In genomic region chr10:504806-505205, GRCh38 we compare ENCODE assay signal across 19 cellular contexts.
"Had no signal": no experiment of that assay in that cellular context is flagged by ENCODE, and none has a peak within 500 bp of the region (broad histone marks: within the 10 kb centered on the region; RNA-seq: fewer than 3 reads in every experiment).

No MANE protein-coding gene starts in this region.

- H3K27me3 ChIP-seq: dorsolateral prefrontal cortex, testis, tibial artery, upper lobe of left lung, vagina had no signal

- H3K36me3 ChIP-seq: upper lobe of left lung, vagina had no signal

- H3K27ac Mint-ChIP-seq: memory B cell; natural killer cell treated with Interleukin-12 subunit alpha and Interleukin-12 subunit beta and Interleukin-15 and Interleukin-18, amount 100 ng/mL, for 72 hours; stimulated activated effector memory CD8-positive, alpha-beta T cell treated with anti-CD3 and anti-CD28 coated beads, Interleukin-12 subunit alpha, Interleukin-12 subunit beta, amount 100 ng/mL, for 72 hours had no signal

- H3K36me3 Mint-ChIP-seq: memory B cell; naive B cell; natural killer cell treated with Interleukin-12 subunit alpha and Interleukin-12 subunit beta and Interleukin-15 and Interleukin-18, amount 100 ng/mL, for 72 hours; stimulated activated effector memory CD8-positive, alpha-beta T cell treated with anti-CD3 and anti-CD28 coated beads, Interleukin-12 subunit alpha, Interleukin-12 subunit beta, amount 100 ng/mL, for 72 hours had no signal

- DNase-seq: effector CD4-positive, alpha-beta T cell; naive B cell; nucleus accumbens; retina; small intestine; stimulated activated CD4-positive, alpha-beta T cell treated with anti-CD3 and anti-CD28 coated beads, Interleukin-12 subunit alpha, Interleukin-12 subunit beta, amount 100 ng/mL, for 4 hours; stimulated activated CD4-positive, alpha-beta T cell treated with anti-CD3 and anti-CD28 coated beads, Interleukin-2, amount 100 ng/mL, for 24 hours; stimulated activated CD4-positive, alpha-beta T cell treated with anti-CD3 and anti-CD28 coated beads, Interleukin-4, amount 100 ng/mL, for 24 hours; stimulated activated naive CD4-positive, alpha-beta T cell treated with Interleukin-2 at 50 U/mL for 16 hours; testis; upper lobe of left lung had no signal

- H3K9me3 Mint-ChIP-seq: memory B cell; natural killer cell treated with Interleukin-12 subunit alpha and Interleukin-12 subunit beta and Interleukin-15 and Interleukin-18, amount 100 ng/mL, for 72 hours; stimulated activated effector memory CD8-positive, alpha-beta T cell treated with anti-CD3 and anti-CD28 coated beads, Interleukin-12 subunit alpha, Interleukin-12 subunit beta, amount 100 ng/mL, for 72 hours had no signal

- H3K4me3 Mint-ChIP-seq: memory B cell; naive B cell; natural killer cell treated with Interleukin-12 subunit alpha and Interleukin-12 subunit beta and Interleukin-15 and Interleukin-18, amount 100 ng/mL, for 72 hours; stimulated activated effector memory CD8-positive, alpha-beta T cell treated with anti-CD3 and anti-CD28 coated beads, Interleukin-12 subunit alpha, Interleukin-12 subunit beta, amount 100 ng/mL, for 72 hours had no signal

- H3K9me3 ChIP-seq: mucosa of descending colon, testis, tibial artery, upper lobe of left lung, vagina had no signal

- H3K27ac ChIP-seq: dorsolateral prefrontal cortex, testis, tibial artery, upper lobe of left lung, vagina had no signal

- H3K4me3 ChIP-seq: dorsolateral prefrontal cortex, lung, mucosa of descending colon, testis, tibial artery, upper lobe of left lung, vagina had no signal

- ATAC-seq: mucosa of descending colon; natural killer cell treated with Interleukin-12 subunit alpha and Interleukin-12 subunit beta and Interleukin-15 and Interleukin-18, amount 100 ng/mL, for 72 hours; stimulated activated effector memory CD8-positive, alpha-beta T cell treated with anti-CD3 and anti-CD28 coated beads, Interleukin-12 subunit alpha, Interleukin-12 subunit beta, amount 100 ng/mL, for 72 hours had no signal
